ENCODE assay signal across 8 cellular contexts in genomic region chr11:66958232-66958955, GRCh38. TPM values are rescaled to one million over a fixed set of nuclear protein-coding genes. Genes with fewer than 3 reads are reported as not detected.
DNase-seq lines count a peak whose midpoint lies in the region; ATAC-seq and TF ChIP-seq lines count a peak whose summit lies in the region.

TSS of gene PC (minus strand) at chr11:66958383. CDS start at chr11:66872159, 86,224 bp downstream.

- CTCF ChIA-PET in activated CD4-positive, alpha-beta T cell treated with anti-CD3 and anti-CD28 coated beads, Interleukin-2, amount 10 ng/mL, durations not matched to agents 7 days and 5 days (lab: Charles Lee), result interaction anchor here (1.2 to 1.6 kb wide), 3 partner anchors 13 to 19 kb away, joined by 3 to 5 read pairs (median 3); no protein-coding TSS in a partner anchor

- no peaks in the 10 kb centered on the region for H3K36me3 ChIP-seq in colonic mucosa

- no peaks in the 10 kb centered on the region for H3K36me3 Mint-ChIP-seq in activated CD4-positive, alpha-beta T cell treated with anti-CD3 and anti-CD28 coated beads, Interleukin-2, amount 10 ng/mL, durations not matched to agents 7 days and 5 days (ENCODE audit: low read depth)

- peak within 1 kb of the TSS; percentile 62 for H3K4me3 ChIP-seq in colonic mucosa

- H3K9ac ChIP-seq in colonic mucosa (ENCODE audit: low read depth in 2 of 2, low read length in 2 of 2), result peak within 1 kb of the TSS; percentile 13 to 53

- peaks cover 9% of the 10 kb centered on the region for H3K27me3 Mint-ChIP-seq in activated CD4-positive, alpha-beta T cell treated with anti-CD3 and anti-CD28 coated beads, Interleukin-2, amount 10 ng/mL, durations not matched to agents 7 days and 5 days

- DNase-seq in AG08396 (ENCODE audit: low spot score) (peak; percentile 100), NCI-H460 (ENCODE audit: extremely low read depth, low read depth) (peak; percentile 97), colonic mucosa (peak; percentile 99), kidney tubule cell (ENCODE audit: low spot score) (peak; percentile 100)
- peak; percentile 99 for DNase-seq in activated CD4-positive, alpha-beta T cell treated with anti-CD3 and anti-CD28 coated beads, Interleukin-2, amount 10 ng/mL, durations not matched to agents 7 days and 5 days
- DNase-seq in stimulated activated CD4-positive, alpha-beta T cell treated with anti-CD3 and anti-CD28 coated beads, Interleukin-1b, Interleukin-23, amount 100 ng/mL, for 1 hour (ENCODE audit: low read depth in 2 of 2), result peak; percentile 88 to 92

- H3K4me1 ChIP-seq in colonic mucosa, result peaks cover 9% of the 10 kb centered on the region

- H3K27ac Mint-ChIP-seq in activated CD4-positive, alpha-beta T cell treated with anti-CD3 and anti-CD28 coated beads, Interleukin-2, amount 10 ng/mL, durations not matched to agents 7 days and 5 days, result peak within 1 kb of the TSS; percentile 86

- H3K27me3 ChIP-seq in colonic mucosa, result no peaks in the 10 kb centered on the region

- POLR2A ChIA-PET in activated CD4-positive, alpha-beta T cell treated with anti-CD3 and anti-CD28 coated beads, Interleukin-2, amount 10 ng/mL, durations not matched to agents 7 days and 5 days (lab: Charles Lee), result no interaction called here

- H3K4me1 Mint-ChIP-seq in activated CD4-positive, alpha-beta T cell treated with anti-CD3 and anti-CD28 coated beads, Interleukin-2, amount 10 ng/mL, durations not matched to agents 7 days and 5 days, result peaks cover 22% of the 10 kb centered on the region

- peaks cover 3% of the 10 kb centered on the region for H3K9me3 Mint-ChIP-seq in activated CD4-positive, alpha-beta T cell treated with anti-CD3 and anti-CD28 coated beads, Interleukin-2, amount 10 ng/mL, durations not matched to agents 7 days and 5 days

- intact Hi-C loops in colonic mucosa (cut with DNase I), result no loop called here

- H3K9me3 ChIP-seq in colonic mucosa, result no peaks in the 10 kb centered on the region

- H3K4me3 Mint-ChIP-seq in activated CD4-positive, alpha-beta T cell treated with anti-CD3 and anti-CD28 coated beads, Interleukin-2, amount 10 ng/mL, durations not matched to agents 7 days and 5 days, result peak within 1 kb of the TSS; percentile 84

- TF ChIP-seq CTCF in colonic mucosa (IDR thresholded peaks at IDR 0.05), result no peak

- ATAC-seq in GM19035 (IDR thresholded peaks at IDR 0.05; ENCODE audit: unreplicated experiment), result peak; percentile 96
- peak; percentile 98 for ATAC-seq in HG03354 (IDR thresholded peaks at IDR 0.05; ENCODE audit: poor library complexity, severe bottlenecking, unreplicated experiment)

- H3K27ac ChIP-seq in colonic mucosa, result peak within 1 kb of the TSS; percentile 60

RNA-seq across cellular contexts. Expression of gene PC, which starts in this region (rescaled TPM):
- 22.2 and 25.5 TPM in 2 replicates for total RNA-seq in NCI-H460 (2014; rRNA removed; shearing (Covaris generic))
- 48.2 and 68.4 TPM in 2 replicates for polyA plus RNA-seq in NCI-H460 (2014; cell fraction: nucleus; rRNA removed)
- total RNA-seq in activated CD4-positive, alpha-beta T cell treated with anti-CD3 and anti-CD28 coated beads, Interleukin-2, amount 10 ng/mL, durations not matched to agents 7 days and 5 days, result 10 to 100 TPM in 1 of 2 experiments, 1 to 10 TPM in 1; 8.8 to 10.1 TPM
- 10 to 100 TPM; 47.7 to 60.1 TPM for total RNA-seq in colonic mucosa

Comparison
In these comparisons a context has a peak if more than half of its experiments do, and no peak if none do; other contexts are left out.
1. Peak in every context shown above with its lines: DNase-seq, ATAC-seq, H3K4me3 ChIP-seq and H3K27ac ChIP-seq.